In genomic region chr1:151835596-151835995, GRCh38 we compare ENCODE assay signal across 21 cellular contexts. TPM values are rescaled to one million over a fixed set of nuclear protein-coding genes. Genes with fewer than 3 reads are reported as not detected.
"Had no signal": no experiment of that assay in that cellular context is flagged by ENCODE, and none has a peak within 500 bp of the region (broad histone marks: within the 10 kb centered on the region; RNA-seq: fewer than 3 reads in every experiment).

No MANE protein-coding gene starts in this region.

- H3K27me3 Mint-ChIP-seq: effector memory CD8-positive, alpha-beta T cell; stimulated activated naive CD8-positive, alpha-beta T cell treated with anti-CD3 and anti-CD28 coated beads, Interleukin-15, Interleukin-2, amounts not matched to agents 100 ng/mL and 50 ng/mL, for 24 hours had no signal

- DNase-seq: activated CD4-positive, alpha-beta T cell treated with anti-CD3 and anti-CD28 coated beads for 4 hours; activated CD8-positive, alpha-beta memory T cell treated with anti-CD3 and anti-CD28 coated beads, Interleukin-2, amount 50 U/mL, for 48 hours; activated naive CD4-positive, alpha-beta T cell; activated naive CD8-positive, alpha-beta T cell treated with anti-CD3 and anti-CD28 coated beads, Interleukin-2, amount 50 U/mL, for 24 hours; aorta; dermis blood vessel endothelial cell; effector memory CD8-positive, alpha-beta T cell; head of caudate nucleus had no signal

- H3K36me3 ChIP-seq: thoracic aorta had no signal

- H3K4me3 ChIP-seq: psoas muscle, thoracic aorta had no signal

- H3K36me3 Mint-ChIP-seq: natural killer cell treated with Interleukin-12 subunit alpha and Interleukin-12 subunit beta and Interleukin-15 and Interleukin-18, amount 100 ng/mL, for 72 hours; WTC11 had no signal

- ATAC-seq: activated naive CD8-positive, alpha-beta T cell treated with anti-CD3 and anti-CD28 coated beads, Interleukin-2, amount 50 U/mL, for 24 hours; effector memory CD8-positive, alpha-beta T cell; natural killer cell treated with Interleukin-12 subunit alpha and Interleukin-12 subunit beta and Interleukin-15 and Interleukin-18, amount 100 ng/mL, for 72 hours; psoas muscle; sciatic nerve; WTC11 had no signal

- H3K9me3 Mint-ChIP-seq: activated naive CD8-positive, alpha-beta T cell treated with anti-CD3 and anti-CD28 coated beads, Interleukin-2, amount 50 U/mL, for 24 hours; activated T-helper 1 cell treated with anti-CD3 and anti-CD28 coated beads, Interleukin-12 subunit alpha, Interleukin-12 subunit beta, Interleukin-2, Interleukin-4 antibody, amounts not matched to agents 30 ng/mL and 10 ng/mL and 1 ng/mL, durations not matched to agents 14 hours and 24 hours and 36 hours; effector memory CD8-positive, alpha-beta T cell; natural killer cell treated with Interleukin-12 subunit alpha and Interleukin-12 subunit beta and Interleukin-15 and Interleukin-18, amount 100 ng/mL, for 72 hours; stimulated activated naive CD8-positive, alpha-beta T cell treated with anti-CD3 and anti-CD28 coated beads, Interleukin-15, Interleukin-2, amounts not matched to agents 100 ng/mL and 50 ng/mL, for 24 hours; T-helper 1 cell treated with Interleukin-12 subunit alpha and Interleukin-12 subunit beta and Interleukin-4 antibody, amounts not matched to agents 30 μg/mL and 1 μg/mL, for 36 hours; WTC11 had no signal

- H3K27ac ChIP-seq: psoas muscle, thoracic aorta had no signal

- H3K4me3 Mint-ChIP-seq: activated naive CD8-positive, alpha-beta T cell treated with anti-CD3 and anti-CD28 coated beads, Interleukin-2, amount 50 U/mL, for 24 hours; activated T-helper 1 cell treated with anti-CD3 and anti-CD28 coated beads, Interleukin-12 subunit alpha, Interleukin-12 subunit beta, Interleukin-2, Interleukin-4 antibody, amounts not matched to agents 30 ng/mL and 10 ng/mL and 1 ng/mL, durations not matched to agents 14 hours and 24 hours and 36 hours; T-helper 1 cell treated with Interleukin-12 subunit alpha and Interleukin-12 subunit beta and Interleukin-4 antibody, amounts not matched to agents 30 μg/mL and 1 μg/mL, for 36 hours; WTC11 had no signal

- H3K27ac Mint-ChIP-seq: stimulated activated naive CD8-positive, alpha-beta T cell treated with anti-CD3 and anti-CD28 coated beads, Interleukin-15, Interleukin-2, amounts not matched to agents 100 ng/mL and 50 ng/mL, for 24 hours; WTC11 had no signal

- H3K9me3 ChIP-seq: psoas muscle, thoracic aorta had no signal

RNA-seq across cellular contexts. Expression of gene RORC, which starts 4.0 kb away (rescaled TPM):
- total RNA-seq: chondrocyte, thoracic aorta had no signal

RNA-seq across cellular contexts. Expression of gene C2CD4D, which starts 4.0 kb away (rescaled TPM):
- total RNA-seq: aorta, bronchial epithelial cell, chondrocyte, dermis blood vessel endothelial cell, mesenteric fat pad, thoracic aorta, urinary bladder had no signal

RNA-seq across cellular contexts. Expression of gene THEM5, which starts 17.9 kb away (rescaled TPM):
- total RNA-seq: activated T-helper 1 cell treated with anti-CD3 and anti-CD28 coated beads, Interleukin-12 subunit alpha, Interleukin-12 subunit beta, Interleukin-2, Interleukin-4 antibody, amounts not matched to agents 30 ng/mL and 10 ng/mL and 1 ng/mL, durations not matched to agents 14 hours and 24 hours and 36 hours; aorta; bronchial epithelial cell; chondrocyte; frontal cortex; mesenteric fat pad; natural killer cell treated with Interleukin-12 subunit alpha and Interleukin-12 subunit beta and Interleukin-15 and Interleukin-18, amount 100 ng/mL, for 72 hours; psoas muscle; sciatic nerve; thoracic aorta; urinary bladder; WTC11 had no signal

RNA-seq across cellular contexts. Expression of gene LINGO4, which starts 30.4 kb away (rescaled TPM):
- total RNA-seq: aorta; bronchial epithelial cell; chondrocyte; dermis blood vessel endothelial cell; frontal cortex; mesenteric fat pad; natural killer cell treated with Interleukin-12 subunit alpha and Interleukin-12 subunit beta and Interleukin-15 and Interleukin-18, amount 100 ng/mL, for 72 hours; sciatic nerve; thoracic aorta; WTC11 had no signal
